ENCODE assay signal across 30 cellular contexts in the genomic region with DNA sequence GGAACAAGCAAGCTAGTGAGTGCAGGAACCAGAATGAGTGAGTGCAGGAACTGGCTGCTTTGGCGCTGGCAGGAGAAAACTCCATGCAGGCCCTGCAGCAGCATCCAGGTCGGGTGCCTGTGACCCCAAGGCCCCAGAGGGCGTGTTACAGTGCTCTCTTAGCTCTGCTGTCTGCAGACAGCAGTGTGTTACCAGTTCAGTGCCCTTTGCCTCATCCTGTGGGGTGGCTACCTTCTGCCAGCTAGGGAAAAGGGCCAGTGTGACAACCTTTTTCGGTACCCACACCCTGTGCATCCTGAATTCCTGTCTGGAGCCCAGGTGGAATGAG.
"Had no signal": no experiment of that assay in that cellular context is flagged by ENCODE, and none has a peak within 500 bp of the region (broad histone marks: within the 10 kb centered on the region; RNA-seq: fewer than 3 reads in every experiment).

No MANE protein-coding gene starts in this region.

- H3K9me3 ChIP-seq: ascending aorta, colonic mucosa, esophagus squamous epithelium had no signal

- H3K4me1 Mint-ChIP-seq: activated B cell treated with CpG ODN at 0.5 μM for 24 hours; activated CD8-positive, alpha-beta memory T cell treated with anti-CD3 and anti-CD28 coated beads, Interleukin-2, amount 10 ng/mL, durations not matched to agents 7 days and 5 days; activated naive CD8-positive, alpha-beta T cell treated with anti-CD3 and anti-CD28 coated beads, Interleukin-2, amount 10 ng/mL, durations not matched to agents 7 days and 5 days; brain; T-helper 17 cell had no signal

- H3K36me3 Mint-ChIP-seq: activated CD8-positive, alpha-beta memory T cell treated with anti-CD3 and anti-CD28 coated beads, Interleukin-2, amount 10 ng/mL, durations not matched to agents 7 days and 5 days; activated naive CD4-positive, alpha-beta T cell treated with anti-CD3 and anti-CD28 coated beads, Interleukin-2, amount 50 U/mL, for 72 hours; activated naive CD8-positive, alpha-beta T cell treated with anti-CD3 and anti-CD28 coated beads, Interleukin-2, amount 10 ng/mL, durations not matched to agents 7 days and 5 days; brain had no signal

- H3K4me3 Mint-ChIP-seq: activated B cell treated with CpG ODN at 0.5 μM for 24 hours; activated CD8-positive, alpha-beta memory T cell treated with anti-CD3 and anti-CD28 coated beads, Interleukin-2, amount 10 ng/mL, durations not matched to agents 7 days and 5 days; activated CD8-positive, alpha-beta T cell treated with anti-CD3 and anti-CD28 coated beads for 36 hours; activated naive CD4-positive, alpha-beta T cell treated with anti-CD3 and anti-CD28 coated beads for 36 hours; activated naive CD8-positive, alpha-beta T cell treated with anti-CD3 and anti-CD28 coated beads, Interleukin-2, amount 10 ng/mL, durations not matched to agents 7 days and 5 days; activated T-helper 1 cell treated with anti-CD3 and anti-CD28 coated beads, Interleukin-12 subunit alpha, Interleukin-12 subunit beta, Interleukin-2, Interleukin-4 antibody, amounts not matched to agents 30 ng/mL and 10 ng/mL and 1 ng/mL, durations not matched to agents 14 hours and 24 hours and 36 hours; brain; T-helper 17 cell; T-helper 2 cell treated with Interferon-gamma antibody and Interleukin-4, amounts not matched to agents 5 μg/mL and 100 μg/mL, for 36 hours had no signal

- H3K4me3 ChIP-seq: ascending aorta, breast epithelium, cardiac muscle cell, colonic mucosa, esophagus squamous epithelium had no signal

- H3K27ac ChIP-seq: ascending aorta, breast epithelium, cardiac muscle cell, colonic mucosa, epithelial cell of prostate, esophagus squamous epithelium, WERI-Rb-1 had no signal

- DNase-seq: activated B cell treated with CpG ODN at 0.5 μM for 24 hours; activated CD4-positive, alpha-beta T cell treated with anti-CD3 and anti-CD28 coated beads for 48 hours; activated CD4-positive, alpha-beta T cell treated with anti-CD3 and anti-CD28 coated beads, Interleukin-2, amount 50 U/mL, for 1 hour; activated CD4-positive, alpha-beta T cell treated with anti-CD3 and anti-CD28 coated beads, Interleukin-2, amount 50 U/mL, for 48 hours; activated CD8-positive, alpha-beta memory T cell treated with anti-CD3 and anti-CD28 coated beads, Interleukin-2, amount 10 ng/mL, durations not matched to agents 7 days and 5 days; activated CD8-positive, alpha-beta memory T cell treated with anti-CD3 and anti-CD28 coated beads, Interleukin-2, amount 50 U/mL, for 4 hours; activated CD8-positive, alpha-beta T cell treated with anti-CD3 and anti-CD28 coated beads for 36 hours; activated effector memory CD4-positive, alpha-beta T cell treated with anti-CD3 and anti-CD28 coated beads, Interleukin-2, amount 50 U/mL, for 16 hours; activated naive CD4-positive, alpha-beta T cell treated with anti-CD3 and anti-CD28 coated beads for 36 hours; activated naive CD8-positive, alpha-beta T cell treated with anti-CD3 and anti-CD28 coated beads, Interleukin-2, amount 10 ng/mL, durations not matched to agents 7 days and 5 days; activated T-cell treated with anti-CD3 and anti-CD28 coated beads, Interleukin-2, amount 50 U/mL, for 1 hour; activated T-cell treated with anti-CD3 and anti-CD28 coated beads, Interleukin-2, amount 50 U/mL, for 48 hours; central memory CD4-positive, alpha-beta T cell; cerebellar nuclear complex; colonic mucosa; effector CD8-positive, alpha-beta T cell; esophagus squamous epithelium; T-helper 1 cell; T-helper 17 cell; T1000; WERI-Rb-1 had no signal

- ATAC-seq: activated CD8-positive, alpha-beta memory T cell treated with anti-CD3 and anti-CD28 coated beads, Interleukin-2, amount 10 ng/mL, durations not matched to agents 7 days and 5 days; activated CD8-positive, alpha-beta T cell treated with anti-CD3 and anti-CD28 coated beads for 36 hours; activated naive CD4-positive, alpha-beta T cell treated with anti-CD3 and anti-CD28 coated beads, Interleukin-2, amount 50 U/mL, for 72 hours; T-helper 17 cell had no signal

- H3K9me3 Mint-ChIP-seq: activated naive CD8-positive, alpha-beta T cell treated with anti-CD3 and anti-CD28 coated beads, Interleukin-2, amount 10 ng/mL, durations not matched to agents 7 days and 5 days; activated T-helper 2 cell treated with anti-CD3 and anti-CD28 coated beads, Interferon-gamma antibody, Interleukin-2, Interleukin-4, amounts not matched to agents 10 μg/mL and 5 μg/mL and 100 μg/mL, durations not matched to agents 14 hours and 24 hours and 36 hours had no signal

- H3K27ac Mint-ChIP-seq: activated B cell treated with CpG ODN at 0.5 μM for 24 hours; activated CD8-positive, alpha-beta memory T cell treated with anti-CD3 and anti-CD28 coated beads, Interleukin-2, amount 10 ng/mL, durations not matched to agents 7 days and 5 days; activated CD8-positive, alpha-beta T cell treated with anti-CD3 and anti-CD28 coated beads for 36 hours; activated naive CD4-positive, alpha-beta T cell treated with anti-CD3 and anti-CD28 coated beads for 36 hours; activated naive CD4-positive, alpha-beta T cell treated with anti-CD3 and anti-CD28 coated beads, Interleukin-2, amount 50 U/mL, for 72 hours; activated naive CD8-positive, alpha-beta T cell treated with anti-CD3 and anti-CD28 coated beads, Interleukin-2, amount 10 ng/mL, durations not matched to agents 7 days and 5 days; activated T-helper 1 cell treated with anti-CD3 and anti-CD28 coated beads, Interleukin-12 subunit alpha, Interleukin-12 subunit beta, Interleukin-2, Interleukin-4 antibody, amounts not matched to agents 30 ng/mL and 10 ng/mL and 1 ng/mL, durations not matched to agents 14 hours and 24 hours and 36 hours; activated T-helper 2 cell treated with anti-CD3 and anti-CD28 coated beads, Interferon-gamma antibody, Interleukin-2, Interleukin-4, amounts not matched to agents 10 μg/mL and 5 μg/mL and 100 μg/mL, durations not matched to agents 14 hours and 24 hours and 36 hours; brain; T-helper 17 cell; T-helper 2 cell treated with Interferon-gamma antibody and Interleukin-4, amounts not matched to agents 5 μg/mL and 100 μg/mL, for 36 hours had no signal

- H3K27me3 Mint-ChIP-seq: activated B cell treated with CpG ODN at 0.5 μM for 24 hours; activated CD8-positive, alpha-beta memory T cell treated with anti-CD3 and anti-CD28 coated beads, Interleukin-2, amount 10 ng/mL, durations not matched to agents 7 days and 5 days; activated CD8-positive, alpha-beta T cell treated with anti-CD3 and anti-CD28 coated beads for 36 hours; activated naive CD8-positive, alpha-beta T cell treated with anti-CD3 and anti-CD28 coated beads, Interleukin-2, amount 10 ng/mL, durations not matched to agents 7 days and 5 days; brain; T-helper 17 cell had no signal

- H3K36me3 ChIP-seq: ascending aorta, breast epithelium, cardiac muscle cell, colonic mucosa, esophagus squamous epithelium, WERI-Rb-1 had no signal

- H3K4me1 ChIP-seq: ascending aorta, breast epithelium, colonic mucosa, esophagus squamous epithelium had no signal

- H3K27me3 ChIP-seq: ascending aorta, breast epithelium, cardiac muscle cell, colonic mucosa, esophagus squamous epithelium had no signal
